Comparison of ENCODE assay signal across 1 cellular context in genomic region chr6:25028346-25028745, GRCh38.
TF ChIP-seq lines count a peak whose summit lies in the region.

No MANE protein-coding gene starts in this region.

TF ChIP-seq in GM23338, 12 proteins besides CTCF, POLR2A, EP300 and RAD21 (continued from another document):
- no peak for TF ChIP-seq ZNF462 (CRISPR knock-in tag; IDR thresholded peaks at IDR 0.05)
- TF ChIP-seq, protein P1, sequence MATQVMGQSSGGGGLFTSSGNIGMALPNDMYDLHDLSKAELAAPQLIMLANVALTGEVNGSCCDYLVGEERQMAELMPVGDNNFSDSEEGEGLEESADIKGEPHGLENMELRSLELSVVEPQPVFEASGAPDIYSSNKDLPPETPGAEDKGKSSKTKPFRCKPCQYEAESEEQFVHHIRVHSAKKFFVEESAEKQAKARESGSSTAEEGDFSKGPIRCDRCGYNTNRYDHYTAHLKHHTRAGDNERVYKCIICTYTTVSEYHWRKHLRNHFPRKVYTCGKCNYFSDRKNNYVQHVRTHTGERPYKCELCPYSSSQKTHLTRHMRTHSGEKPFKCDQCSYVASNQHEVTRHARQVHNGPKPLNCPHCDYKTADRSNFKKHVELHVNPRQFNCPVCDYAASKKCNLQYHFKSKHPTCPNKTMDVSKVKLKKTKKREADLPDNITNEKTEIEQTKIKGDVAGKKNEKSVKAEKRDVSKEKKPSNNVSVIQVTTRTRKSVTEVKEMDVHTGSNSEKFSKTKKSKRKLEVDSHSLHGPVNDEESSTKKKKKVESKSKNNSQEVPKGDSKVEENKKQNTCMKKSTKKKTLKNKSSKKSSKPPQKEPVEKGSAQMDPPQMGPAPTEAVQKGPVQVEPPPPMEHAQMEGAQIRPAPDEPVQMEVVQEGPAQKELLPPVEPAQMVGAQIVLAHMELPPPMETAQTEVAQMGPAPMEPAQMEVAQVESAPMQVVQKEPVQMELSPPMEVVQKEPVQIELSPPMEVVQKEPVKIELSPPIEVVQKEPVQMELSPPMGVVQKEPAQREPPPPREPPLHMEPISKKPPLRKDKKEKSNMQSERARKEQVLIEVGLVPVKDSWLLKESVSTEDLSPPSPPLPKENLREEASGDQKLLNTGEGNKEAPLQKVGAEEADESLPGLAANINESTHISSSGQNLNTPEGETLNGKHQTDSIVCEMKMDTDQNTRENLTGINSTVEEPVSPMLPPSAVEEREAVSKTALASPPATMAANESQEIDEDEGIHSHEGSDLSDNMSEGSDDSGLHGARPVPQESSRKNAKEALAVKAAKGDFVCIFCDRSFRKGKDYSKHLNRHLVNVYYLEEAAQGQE (IDR thresholded peaks at IDR 0.05; ENCODE audit: unreplicated experiment), result no peak
- TF ChIP-seq ZNF331 (CRISPR knock-in tag; IDR thresholded peaks at IDR 0.05; ENCODE audit: low read depth), result no peak
- TF ChIP-seq POLR2AphosphoS5 (IDR thresholded peaks at IDR 0.05; ENCODE audit: low read depth), result no peak
- TF ChIP-seq ETS1 (IDR thresholded peaks at IDR 0.05), result no peak
